In the genomic region with DNA sequence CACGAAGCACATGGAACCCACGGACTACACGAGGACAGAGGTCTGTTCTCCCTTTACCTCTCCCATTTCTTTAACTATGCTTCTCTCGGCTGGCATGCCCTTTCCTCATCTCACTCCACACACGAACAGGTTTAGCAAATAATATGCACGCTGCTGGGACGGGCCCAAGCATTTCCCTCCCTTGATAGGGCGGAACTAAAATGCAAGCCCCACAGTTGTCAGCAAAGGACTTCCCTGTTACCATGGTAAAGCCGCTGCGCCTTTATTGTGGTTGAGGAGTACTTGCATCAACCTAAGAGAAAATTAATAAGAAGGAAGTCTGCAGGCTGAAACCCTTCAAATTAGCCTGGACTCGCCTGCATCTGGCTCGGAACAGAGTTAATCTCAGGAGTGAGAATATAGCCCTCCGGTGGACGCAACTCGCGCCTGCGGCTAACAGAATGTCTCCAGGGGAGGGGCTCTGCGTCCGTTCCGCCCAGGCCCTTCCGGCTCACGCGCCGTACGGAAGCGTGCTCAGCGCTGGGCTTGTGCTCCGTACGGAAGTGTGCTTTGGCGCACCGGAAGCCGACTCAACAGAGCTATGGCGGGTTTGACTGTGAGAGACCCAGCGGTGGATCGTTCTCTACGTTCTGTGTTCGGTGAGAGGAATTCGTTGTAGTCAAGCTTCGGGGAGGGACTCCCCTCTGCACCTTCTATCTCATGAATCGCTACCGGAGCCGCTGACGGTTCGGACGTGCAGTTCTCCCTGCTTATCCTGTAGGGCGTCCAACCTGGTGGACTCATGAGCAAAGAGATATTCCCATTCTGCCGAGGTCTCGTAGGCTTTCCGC, we compare ENCODE assay signal across 1 cellular context.
TF ChIP-seq lines count a peak whose summit lies in the region.

A gene with protein sequence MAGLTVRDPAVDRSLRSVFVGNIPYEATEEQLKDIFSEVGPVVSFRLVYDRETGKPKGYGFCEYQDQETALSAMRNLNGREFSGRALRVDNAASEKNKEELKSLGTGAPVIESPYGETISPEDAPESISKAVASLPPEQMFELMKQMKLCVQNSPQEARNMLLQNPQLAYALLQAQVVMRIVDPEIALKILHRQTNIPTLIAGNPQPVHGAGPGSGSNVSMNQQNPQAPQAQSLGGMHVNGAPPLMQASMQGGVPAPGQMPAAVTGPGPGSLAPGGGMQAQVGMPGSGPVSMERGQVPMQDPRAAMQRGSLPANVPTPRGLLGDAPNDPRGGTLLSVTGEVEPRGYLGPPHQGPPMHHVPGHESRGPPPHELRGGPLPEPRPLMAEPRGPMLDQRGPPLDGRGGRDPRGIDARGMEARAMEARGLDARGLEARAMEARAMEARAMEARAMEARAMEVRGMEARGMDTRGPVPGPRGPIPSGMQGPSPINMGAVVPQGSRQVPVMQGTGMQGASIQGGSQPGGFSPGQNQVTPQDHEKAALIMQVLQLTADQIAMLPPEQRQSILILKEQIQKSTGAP (plus strand): TSS at position 555 of the 830 bp plus-strand sequence. CDS start 26 bp downstream, at position 581.

TF ChIP-seq in HepG2, 621 proteins besides CTCF, POLR2A, EP300 and RAD21 (continued from another document and continues in another):
- TF ChIP-seq CREM (IDR thresholded peaks at IDR 0.05) (0 out of 2 replicates have a peak, but pooled peaks have one; percentile 28), CREM (CRISPR knock-in tag; IDR thresholded peaks at IDR 0.05) (no peak), NR2F2 (IDR thresholded peaks at IDR 0.05; ENCODE audit: borderline replicate concordance, low read depth) (no peak), TBL1XR1 (IDR thresholded peaks at IDR 0.05; ENCODE audit: borderline replicate concordance, low read length, partially characterized antibody) (no peak), ZNF264 (CRISPR knock-in tag; IDR thresholded peaks at IDR 0.05) (0 out of 2 replicates have a peak, but pooled peaks have one; percentile 24), RXRA (CRISPR knock-in tag; IDR thresholded peaks at IDR 0.05) (no peak), JARID2 (CRISPR knock-in tag; IDR thresholded peaks at IDR 0.05; ENCODE audit: insufficient replicate concordance) (no peak), ZNF549 (CRISPR knock-in tag; IDR thresholded peaks at IDR 0.05) (no peak), SIN3B (IDR thresholded peaks at IDR 0.05; ENCODE audit: low read length) (peak; percentile 87), ARNTL (CRISPR knock-in tag; IDR thresholded peaks at IDR 0.05) (no peak), ZNF546 (CRISPR knock-in tag; conservative IDR thresholded peaks at IDR 0.05) (no peak), SNAI1 (CRISPR knock-in tag; IDR thresholded peaks at IDR 0.05; ENCODE audit: borderline replicate concordance) (no peak), NFE2 (CRISPR knock-in tag; IDR thresholded peaks at IDR 0.05) (no peak), ZNF496 (CRISPR knock-in tag; IDR thresholded peaks at IDR 0.05; ENCODE audit: insufficient replicate concordance) (no peak), ZMYM3 (CRISPR knock-in tag; IDR thresholded peaks at IDR 0.05) (no peak), BCL6 (CRISPR knock-in tag; IDR thresholded peaks at IDR 0.05) (0 out of 2 replicates have a peak, but pooled peaks have one; percentile 32), SPEN (CRISPR knock-in tag; IDR thresholded peaks at IDR 0.05; ENCODE audit: low read depth) (no peak; the same call in 1 of the 2 replicates), HMGA1 (CRISPR knock-in tag; conservative IDR thresholded peaks at IDR 0.05) (no peak), NKX3-1 (CRISPR knock-in tag; IDR thresholded peaks at IDR 0.05) (0 out of 2 replicates have a peak, but pooled peaks have one; percentile 41), ZC3H4 (CRISPR knock-in tag; IDR thresholded peaks at IDR 0.05; ENCODE audit: borderline replicate concordance) (no peak), FOSL1 (CRISPR knock-in tag; IDR thresholded peaks at IDR 0.05; ENCODE audit: borderline replicate concordance) (no peak), ZBTB8A (CRISPR knock-in tag; IDR thresholded peaks at IDR 0.05; ENCODE audit: borderline replicate concordance, low read depth) (no peak), SALL2 (CRISPR knock-in tag; IDR thresholded peaks at IDR 0.05) (peak; percentile 54; the same call in 1 of the 2 replicates), YEATS4 (CRISPR knock-in tag; IDR thresholded peaks at IDR 0.05; ENCODE audit: borderline replicate concordance) (0 out of 2 replicates have a peak, but pooled peaks have one; percentile 37), PCBP2 (optimal IDR thresholded peaks at IDR 0.05; ENCODE audit: low read depth, low read length, poor library complexity, severe bottlenecking) (no peak), ZNF207 (IDR thresholded peaks at IDR 0.05; ENCODE audit: borderline replicate concordance) (no peak), DPF2 (CRISPR knock-in tag; IDR thresholded peaks at IDR 0.05; ENCODE audit: borderline replicate concordance, low read depth) (no peak), RBM39 (IDR thresholded peaks at IDR 0.05; ENCODE audit: low read depth, low read length, poor library complexity, severe bottlenecking) (no peak), SP4 (CRISPR knock-in tag; IDR thresholded peaks at IDR 0.05) (0 out of 2 replicates have a peak, but pooled peaks have one; percentile 46), ZNF24 (IDR thresholded peaks at IDR 0.05) (no peak), BRD4 (CRISPR knock-in tag; IDR thresholded peaks at IDR 0.05) (0 out of 2 replicates have a peak, but pooled peaks have one; percentile 60), SRSF9 (IDR thresholded peaks at IDR 0.05; ENCODE audit: borderline replicate concordance, insufficient read depth, low read depth, low read length, poor library complexity, severe bottlenecking) (no peak), SSRP1 (CRISPR knock-in tag; IDR thresholded peaks at IDR 0.05) (no peak), POLR2AphosphoS2 (IDR thresholded peaks at IDR 0.05; ENCODE audit: low read depth, low read length) (no peak)
- TF ChIP-seq, protein P1, sequence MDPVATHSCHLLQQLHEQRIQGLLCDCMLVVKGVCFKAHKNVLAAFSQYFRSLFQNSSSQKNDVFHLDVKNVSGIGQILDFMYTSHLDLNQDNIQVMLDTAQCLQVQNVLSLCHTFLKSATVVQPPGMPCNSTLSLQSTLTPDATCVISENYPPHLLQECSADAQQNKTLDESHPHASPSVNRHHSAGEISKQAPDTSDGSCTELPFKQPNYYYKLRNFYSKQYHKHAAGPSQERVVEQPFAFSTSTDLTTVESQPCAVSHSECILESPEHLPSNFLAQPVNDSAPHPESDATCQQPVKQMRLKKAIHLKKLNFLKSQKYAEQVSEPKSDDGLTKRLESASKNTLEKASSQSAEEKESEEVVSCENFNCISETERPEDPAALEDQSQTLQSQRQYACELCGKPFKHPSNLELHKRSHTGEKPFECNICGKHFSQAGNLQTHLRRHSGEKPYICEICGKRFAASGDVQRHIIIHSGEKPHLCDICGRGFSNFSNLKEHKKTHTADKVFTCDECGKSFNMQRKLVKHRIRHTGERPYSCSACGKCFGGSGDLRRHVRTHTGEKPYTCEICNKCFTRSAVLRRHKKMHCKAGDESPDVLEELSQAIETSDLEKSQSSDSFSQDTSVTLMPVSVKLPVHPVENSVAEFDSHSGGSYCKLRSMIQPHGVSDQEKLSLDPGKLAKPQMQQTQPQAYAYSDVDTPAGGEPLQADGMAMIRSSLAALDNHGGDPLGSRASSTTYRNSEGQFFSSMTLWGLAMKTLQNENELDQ (CRISPR knock-in tag; IDR thresholded peaks at IDR 0.05; ENCODE audit: borderline replicate concordance) = no peak
- TF ChIP-seq, protein P2, sequence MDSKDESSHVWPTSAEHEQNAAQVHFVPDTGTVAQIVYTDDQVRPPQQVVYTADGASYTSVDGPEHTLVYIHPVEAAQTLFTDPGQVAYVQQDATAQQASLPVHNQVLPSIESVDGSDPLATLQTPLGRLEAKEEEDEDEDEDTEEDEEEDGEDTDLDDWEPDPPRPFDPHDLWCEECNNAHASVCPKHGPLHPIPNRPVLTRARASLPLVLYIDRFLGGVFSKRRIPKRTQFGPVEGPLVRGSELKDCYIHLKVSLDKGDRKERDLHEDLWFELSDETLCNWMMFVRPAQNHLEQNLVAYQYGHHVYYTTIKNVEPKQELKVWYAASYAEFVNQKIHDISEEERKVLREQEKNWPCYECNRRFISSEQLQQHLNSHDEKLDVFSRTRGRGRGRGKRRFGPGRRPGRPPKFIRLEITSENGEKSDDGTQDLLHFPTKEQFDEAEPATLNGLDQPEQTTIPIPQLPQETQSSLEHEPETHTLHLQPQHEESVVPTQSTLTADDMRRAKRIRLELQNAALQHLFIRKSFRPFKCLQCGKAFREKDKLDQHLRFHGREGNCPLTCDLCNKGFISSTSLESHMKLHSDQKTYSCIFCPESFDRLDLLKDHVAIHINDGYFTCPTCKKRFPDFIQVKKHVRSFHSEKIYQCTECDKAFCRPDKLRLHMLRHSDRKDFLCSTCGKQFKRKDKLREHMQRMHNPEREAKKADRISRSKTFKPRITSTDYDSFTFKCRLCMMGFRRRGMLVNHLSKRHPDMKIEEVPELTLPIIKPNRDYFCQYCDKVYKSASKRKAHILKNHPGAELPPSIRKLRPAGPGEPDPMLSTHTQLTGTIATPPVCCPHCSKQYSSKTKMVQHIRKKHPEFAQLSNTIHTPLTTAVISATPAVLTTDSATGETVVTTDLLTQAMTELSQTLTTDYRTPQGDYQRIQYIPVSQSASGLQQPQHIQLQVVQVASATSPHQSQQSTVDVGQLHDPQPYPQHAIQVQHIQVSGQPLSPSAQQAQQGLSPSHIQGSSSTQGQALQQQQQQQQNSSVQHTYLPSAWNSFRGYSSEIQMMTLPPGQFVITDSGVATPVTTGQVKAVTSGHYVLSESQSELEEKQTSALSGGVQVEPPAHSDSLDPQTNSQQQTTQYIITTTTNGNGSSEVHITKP (CRISPR knock-in tag; IDR thresholded peaks at IDR 0.05; ENCODE audit: low read depth) = no peak
- TF ChIP-seq, protein P3, sequence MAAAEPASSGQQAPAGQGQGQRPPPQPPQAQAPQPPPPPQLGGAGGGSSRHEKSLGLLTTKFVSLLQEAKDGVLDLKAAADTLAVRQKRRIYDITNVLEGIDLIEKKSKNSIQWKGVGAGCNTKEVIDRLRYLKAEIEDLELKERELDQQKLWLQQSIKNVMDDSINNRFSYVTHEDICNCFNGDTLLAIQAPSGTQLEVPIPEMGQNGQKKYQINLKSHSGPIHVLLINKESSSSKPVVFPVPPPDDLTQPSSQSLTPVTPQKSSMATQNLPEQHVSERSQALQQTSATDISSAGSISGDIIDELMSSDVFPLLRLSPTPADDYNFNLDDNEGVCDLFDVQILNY (CRISPR knock-in tag; conservative IDR thresholded peaks at IDR 0.05) = no peak
- TF ChIP-seq, protein P4, sequence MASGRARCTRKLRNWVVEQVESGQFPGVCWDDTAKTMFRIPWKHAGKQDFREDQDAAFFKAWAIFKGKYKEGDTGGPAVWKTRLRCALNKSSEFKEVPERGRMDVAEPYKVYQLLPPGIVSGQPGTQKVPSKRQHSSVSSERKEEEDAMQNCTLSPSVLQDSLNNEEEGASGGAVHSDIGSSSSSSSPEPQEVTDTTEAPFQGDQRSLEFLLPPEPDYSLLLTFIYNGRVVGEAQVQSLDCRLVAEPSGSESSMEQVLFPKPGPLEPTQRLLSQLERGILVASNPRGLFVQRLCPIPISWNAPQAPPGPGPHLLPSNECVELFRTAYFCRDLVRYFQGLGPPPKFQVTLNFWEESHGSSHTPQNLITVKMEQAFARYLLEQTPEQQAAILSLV (CRISPR knock-in tag; IDR thresholded peaks at IDR 0.05; ENCODE audit: borderline replicate concordance) = no peak
- TF ChIP-seq, protein P5, sequence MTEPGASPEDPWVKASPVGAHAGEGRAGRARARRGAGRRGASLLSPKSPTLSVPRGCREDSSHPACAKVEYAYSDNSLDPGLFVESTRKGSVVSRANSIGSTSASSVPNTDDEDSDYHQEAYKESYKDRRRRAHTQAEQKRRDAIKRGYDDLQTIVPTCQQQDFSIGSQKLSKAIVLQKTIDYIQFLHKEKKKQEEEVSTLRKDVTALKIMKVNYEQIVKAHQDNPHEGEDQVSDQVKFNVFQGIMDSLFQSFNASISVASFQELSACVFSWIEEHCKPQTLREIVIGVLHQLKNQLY (CRISPR knock-in tag; IDR thresholded peaks at IDR 0.05) = no peak
- TF ChIP-seq, protein P6, sequence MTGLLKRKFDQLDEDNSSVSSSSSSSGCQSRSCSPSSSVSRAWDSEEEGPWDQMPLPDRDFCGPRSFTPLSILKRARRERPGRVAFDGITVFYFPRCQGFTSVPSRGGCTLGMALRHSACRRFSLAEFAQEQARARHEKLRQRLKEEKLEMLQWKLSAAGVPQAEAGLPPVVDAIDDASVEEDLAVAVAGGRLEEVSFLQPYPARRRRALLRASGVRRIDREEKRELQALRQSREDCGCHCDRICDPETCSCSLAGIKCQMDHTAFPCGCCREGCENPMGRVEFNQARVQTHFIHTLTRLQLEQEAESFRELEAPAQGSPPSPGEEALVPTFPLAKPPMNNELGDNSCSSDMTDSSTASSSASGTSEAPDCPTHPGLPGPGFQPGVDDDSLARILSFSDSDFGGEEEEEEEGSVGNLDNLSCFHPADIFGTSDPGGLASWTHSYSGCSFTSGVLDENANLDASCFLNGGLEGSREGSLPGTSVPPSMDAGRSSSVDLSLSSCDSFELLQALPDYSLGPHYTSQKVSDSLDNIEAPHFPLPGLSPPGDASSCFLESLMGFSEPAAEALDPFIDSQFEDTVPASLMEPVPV (CRISPR knock-in tag; IDR thresholded peaks at IDR 0.05) = no peak; the same call in 1 of the 2 replicates
- TF ChIP-seq, protein P7, sequence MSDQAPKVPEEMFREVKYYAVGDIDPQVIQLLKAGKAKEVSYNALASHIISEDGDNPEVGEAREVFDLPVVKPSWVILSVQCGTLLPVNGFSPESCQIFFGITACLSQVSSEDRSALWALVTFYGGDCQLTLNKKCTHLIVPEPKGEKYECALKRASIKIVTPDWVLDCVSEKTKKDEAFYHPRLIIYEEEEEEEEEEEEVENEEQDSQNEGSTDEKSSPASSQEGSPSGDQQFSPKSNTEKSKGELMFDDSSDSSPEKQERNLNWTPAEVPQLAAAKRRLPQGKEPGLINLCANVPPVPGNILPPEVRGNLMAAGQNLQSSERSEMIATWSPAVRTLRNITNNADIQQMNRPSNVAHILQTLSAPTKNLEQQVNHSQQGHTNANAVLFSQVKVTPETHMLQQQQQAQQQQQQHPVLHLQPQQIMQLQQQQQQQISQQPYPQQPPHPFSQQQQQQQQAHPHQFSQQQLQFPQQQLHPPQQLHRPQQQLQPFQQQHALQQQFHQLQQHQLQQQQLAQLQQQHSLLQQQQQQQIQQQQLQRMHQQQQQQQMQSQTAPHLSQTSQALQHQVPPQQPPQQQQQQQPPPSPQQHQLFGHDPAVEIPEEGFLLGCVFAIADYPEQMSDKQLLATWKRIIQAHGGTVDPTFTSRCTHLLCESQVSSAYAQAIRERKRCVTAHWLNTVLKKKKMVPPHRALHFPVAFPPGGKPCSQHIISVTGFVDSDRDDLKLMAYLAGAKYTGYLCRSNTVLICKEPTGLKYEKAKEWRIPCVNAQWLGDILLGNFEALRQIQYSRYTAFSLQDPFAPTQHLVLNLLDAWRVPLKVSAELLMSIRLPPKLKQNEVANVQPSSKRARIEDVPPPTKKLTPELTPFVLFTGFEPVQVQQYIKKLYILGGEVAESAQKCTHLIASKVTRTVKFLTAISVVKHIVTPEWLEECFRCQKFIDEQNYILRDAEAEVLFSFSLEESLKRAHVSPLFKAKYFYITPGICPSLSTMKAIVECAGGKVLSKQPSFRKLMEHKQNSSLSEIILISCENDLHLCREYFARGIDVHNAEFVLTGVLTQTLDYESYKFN (CRISPR knock-in tag; conservative IDR thresholded peaks at IDR 0.05) = no peak
- TF ChIP-seq, protein P8, sequence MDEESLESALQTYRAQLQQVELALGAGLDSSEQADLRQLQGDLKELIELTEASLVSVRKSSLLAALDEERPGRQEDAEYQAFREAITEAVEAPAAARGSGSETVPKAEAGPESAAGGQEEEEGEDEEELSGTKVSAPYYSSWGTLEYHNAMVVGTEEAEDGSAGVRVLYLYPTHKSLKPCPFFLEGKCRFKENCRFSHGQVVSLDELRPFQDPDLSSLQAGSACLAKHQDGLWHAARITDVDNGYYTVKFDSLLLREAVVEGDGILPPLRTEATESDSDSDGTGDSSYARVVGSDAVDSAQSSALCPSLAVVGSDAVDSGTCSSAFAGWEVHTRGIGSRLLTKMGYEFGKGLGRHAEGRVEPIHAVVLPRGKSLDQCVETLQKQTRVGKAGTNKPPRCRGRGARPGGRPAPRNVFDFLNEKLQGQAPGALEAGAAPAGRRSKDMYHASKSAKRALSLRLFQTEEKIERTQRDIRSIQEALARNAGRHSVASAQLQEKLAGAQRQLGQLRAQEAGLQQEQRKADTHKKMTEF (CRISPR knock-in tag; IDR thresholded peaks at IDR 0.05) = no peak
